In the genomic region with DNA sequence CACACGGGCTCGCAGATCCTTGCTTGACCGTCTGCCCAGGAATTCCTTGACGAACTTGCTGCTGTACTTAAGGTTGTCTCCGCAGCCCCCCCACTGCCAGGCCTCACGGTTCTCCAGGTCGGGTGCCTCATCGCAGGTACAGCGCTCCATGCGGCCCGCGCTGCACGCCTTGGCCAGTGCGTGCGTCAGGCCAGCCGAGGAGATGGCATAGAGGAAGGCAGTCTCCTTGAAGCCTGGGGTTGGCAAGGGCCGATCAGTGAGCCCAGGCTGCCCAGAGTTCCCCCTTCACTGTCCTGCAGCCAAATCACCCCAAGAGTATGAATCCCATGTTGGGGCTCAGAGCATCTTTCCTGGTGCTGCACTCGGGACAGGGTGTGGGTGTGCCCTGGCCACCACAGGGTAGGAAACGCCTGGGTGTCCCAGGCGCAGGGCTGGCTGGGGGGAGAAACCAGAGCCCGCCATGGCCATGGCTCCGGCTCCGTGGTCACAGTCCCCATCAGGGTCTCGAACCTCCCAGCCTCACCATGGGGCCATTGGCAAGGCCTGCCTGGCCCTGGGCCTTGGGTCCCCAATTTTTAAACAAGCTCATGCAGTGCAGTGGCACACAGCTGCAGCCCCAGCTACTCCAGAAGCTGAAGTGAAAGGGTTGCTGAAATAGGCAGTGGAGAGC, we compare ENCODE assay signal across 15 cellular contexts. TPM values are rescaled to one million over a fixed set of nuclear protein-coding genes. Genes with fewer than 3 reads are reported as not detected.
A peak's percentile ranks its signal among the peaks of the same experiment; 100 is the strongest.
DNase-seq lines count a peak whose midpoint lies in the region; ATAC-seq and TF ChIP-seq lines count a peak whose summit lies in the region.
"Had no signal": no experiment of that assay in that cellular context is flagged by ENCODE, and none has a peak within 500 bp of the region (broad histone marks: within the 10 kb centered on the region; RNA-seq: fewer than 3 reads in every experiment).

No MANE protein-coding gene starts in this region.

- intact Hi-C loops in thyroid gland (cut with DNase I), result no loop called here

- peaks cover 15% of the 10 kb centered on the region for H3K4me1 Mint-ChIP-seq in glutamatergic neuron (ENCODE audit: low read depth, unreplicated experiment)
- H3K4me1 Mint-ChIP-seq: CD14-positive monocyte; CD8-positive, alpha-beta memory T cell had no signal

- TF ChIP-seq CTCF in BE2C (IDR thresholded peaks at IDR 0.05; ENCODE audit: low read depth, low read length) (no peak), glutamatergic neuron (IDR thresholded peaks at IDR 0.05; ENCODE audit: partially characterized antibody, unreplicated experiment) (no peak), thyroid gland (IDR thresholded peaks at IDR 0.05) (no peak)

- H3K27me3 ChIP-seq in BE2C (no peaks in the 10 kb centered on the region), H7 (ENCODE audit: control insufficient read depth, insufficient read depth, low read length) (no peaks in the 10 kb centered on the region), thyroid gland (no peaks in the 10 kb centered on the region)

- peak overlapping the region; percentile 75 to 87 (median 86) for H3K27ac ChIP-seq in thyroid gland
- H3K27ac ChIP-seq: A549, HL-60 had no signal

- H3K4me1 ChIP-seq in BE2C, result peaks cover 8% of the 10 kb centered on the region
- H3K4me1 ChIP-seq in thyroid gland, result peaks cover 12 to 50% of the 10 kb centered on the region in 2 donors
- H3K4me1 ChIP-seq: A549, Caco-2 had no signal

- peaks cover 4% of the 10 kb centered on the region for H3K36me3 Mint-ChIP-seq in glutamatergic neuron (ENCODE audit: unreplicated experiment)
- H3K36me3 Mint-ChIP-seq: CD14-positive monocyte; CD8-positive, alpha-beta memory T cell had no signal

- peak; percentile 6 for DNase-seq in BE2C
- peak; percentile 46 for DNase-seq in H7
- DNase-seq in glutamatergic neuron, result peak; percentile 11
- DNase-seq in thyroid gland, result no peak
- no peak for DNase-seq in RPMI8226
- DNase-seq: Caco-2; CD8-positive, alpha-beta memory T cell; DND-41; GDM1; HCEC 1CT; HFFc6 had no signal

- H3K36me3 ChIP-seq in BE2C, result no peaks in the 10 kb centered on the region
- no peaks in the 10 kb centered on the region for H3K36me3 ChIP-seq in H7 (replicated peaks; ENCODE audit: control insufficient read depth, insufficient read depth, low read length)
- peaks cover 3 to 4% of the 10 kb centered on the region in 2 donors for H3K36me3 ChIP-seq in thyroid gland

- peaks cover 6% of the 10 kb centered on the region for H3K27me3 Mint-ChIP-seq in glutamatergic neuron (ENCODE audit: unreplicated experiment)
- H3K27me3 Mint-ChIP-seq: CD8-positive, alpha-beta memory T cell had no signal

- ATAC-seq in HG03095 (IDR thresholded peaks at IDR 0.05; ENCODE audit: unreplicated experiment), result no peak

- peaks cover 9% of the 10 kb centered on the region for H3K9me3 Mint-ChIP-seq in glutamatergic neuron (ENCODE audit: unreplicated experiment)
- H3K9me3 Mint-ChIP-seq: CD8-positive, alpha-beta memory T cell had no signal

- no peak overlapping the region for H3K27ac Mint-ChIP-seq in glutamatergic neuron (ENCODE audit: unreplicated experiment)
- H3K27ac Mint-ChIP-seq: CD14-positive monocyte, HFFc6 had no signal

- TF ChIP-seq POLR2A in thyroid gland (IDR thresholded peaks at IDR 0.05), result no peak

- H3K4me3 Mint-ChIP-seq in glutamatergic neuron (ENCODE audit: unreplicated experiment), result no peak overlapping the region
- H3K4me3 Mint-ChIP-seq: CD14-positive monocyte; CD8-positive, alpha-beta memory T cell; HFFc6 had no signal

- H3K4me3 ChIP-seq in BE2C (ENCODE audit: low read depth, low read length) (no peak overlapping the region), H7 (ENCODE audit: insufficient read depth, low read depth, low read length) (no peak overlapping the region), thyroid gland (replicated peaks in 1 of 3) (no peak overlapping the region)
- H3K4me3 ChIP-seq: A549 had no signal

- no peaks in the 10 kb centered on the region for H3K9me3 ChIP-seq in BE2C
- no peaks in the 10 kb centered on the region for H3K9me3 ChIP-seq in thyroid gland
- H3K9me3 ChIP-seq: A549, Caco-2 had no signal

- WGBS in thyroid gland, 2 donors, result 84 to 91% methylated on average over 17 to 23 of the region's 24 CpGs

RNA-seq across cellular contexts. Expression of a gene that starts 23.4 kb away (rescaled TPM):
- polyA plus RNA-seq in BE2C (2012; ENCODE audit: insufficient read depth, insufficient read length, low read depth), result not detected
- total RNA-seq in H7 (2014; rRNA removed; shearing (Covaris generic)), result 3.2 and 4.0 TPM in 2 replicates
- total RNA-seq in glutamatergic neuron (ENCODE audit: unreplicated experiment) (13.8 TPM), thyroid gland (1 to 10 TPM; 2.5 to 4.3 (median 3.4) TPM)
- polyA plus RNA-seq: CD14-positive monocyte; CD8-positive, alpha-beta memory T cell had no signal

Comparison
In these comparisons a context has a peak if more than half of its experiments do, and no peak if none do; other contexts are left out.
1. DNase-seq: peak in BE2C (single experiment), H7 (single experiment) and glutamatergic neuron (single experiment); none in thyroid gland (0 of 2) and RPMI8226 (single experiment).